8 cellular contexts compared by ENCODE assay signal in the genomic region with DNA sequence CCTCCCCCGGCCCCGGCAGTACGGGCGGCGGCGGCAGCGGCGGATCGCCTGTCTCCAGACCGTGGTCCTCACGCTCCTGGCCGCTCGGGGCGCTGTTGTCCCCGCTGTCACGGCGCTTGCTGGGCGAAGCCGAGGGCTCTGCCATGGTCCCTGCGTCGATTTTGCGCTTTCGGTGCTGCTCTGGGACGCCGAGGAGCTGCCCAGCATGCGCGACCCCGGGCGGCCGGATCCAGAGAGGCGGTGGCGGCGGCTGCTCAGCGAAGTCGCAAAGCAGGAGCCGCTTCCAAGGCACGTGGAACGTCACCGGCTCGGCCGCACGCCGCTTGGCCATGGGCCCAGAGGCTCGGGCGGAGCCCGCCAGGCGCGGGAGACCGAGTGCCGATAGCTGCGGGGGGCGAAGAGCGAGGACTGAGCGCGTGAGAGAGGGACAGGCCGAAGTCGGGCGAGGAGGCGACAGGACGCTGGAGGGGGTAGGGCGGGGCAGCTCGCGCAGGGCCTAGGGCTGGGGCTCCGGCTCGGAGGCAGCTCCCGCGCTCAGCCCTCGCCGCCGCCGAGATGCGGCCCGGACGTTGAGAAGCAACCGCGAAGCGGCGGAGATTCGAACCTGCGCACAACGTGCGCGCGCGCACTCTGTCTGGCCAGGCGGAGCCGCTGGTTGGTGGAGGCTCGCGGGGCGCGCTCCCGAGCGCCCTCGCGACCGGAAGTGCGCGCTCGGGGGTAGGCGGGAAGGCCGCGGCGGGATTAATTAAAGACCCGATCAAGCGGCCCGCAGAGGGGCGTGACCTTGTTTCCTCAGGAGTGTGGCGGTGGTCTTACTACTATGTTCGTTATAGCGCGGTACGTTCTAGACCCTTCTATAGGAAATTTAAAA. TPM values are rescaled to one million over a fixed set of nuclear protein-coding genes. Genes with fewer than 3 reads are reported as not detected.
DNase-seq lines count a peak whose midpoint lies in the region; ATAC-seq and TF ChIP-seq lines count a peak whose summit lies in the region.

A gene with protein sequence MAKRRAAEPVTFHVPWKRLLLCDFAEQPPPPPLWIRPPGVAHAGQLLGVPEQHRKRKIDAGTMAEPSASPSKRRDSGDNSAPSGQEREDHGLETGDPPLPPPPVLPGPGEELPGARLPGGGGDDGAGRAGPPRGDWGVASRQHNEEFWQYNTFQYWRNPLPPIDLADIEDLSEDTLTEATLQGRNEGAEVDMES (minus strand): TSS at position 632 of the 871 bp plus-strand sequence. CDS start 301 bp downstream, at position 331.

- no peaks in the 10 kb centered on the region for H3K36me3 ChIP-seq in CD8-positive, alpha-beta memory T cell (ENCODE audit: insufficient read depth, low read length)
- no peaks in the 10 kb centered on the region for H3K36me3 ChIP-seq in lower lobe of right lung

- peaks cover 0 to 3% of the 10 kb centered on the region in 2 donors for H3K27me3 Mint-ChIP-seq in CD8-positive, alpha-beta memory T cell

- peak within 1 kb of the TSS; percentile 94 for H3K4me3 ChIP-seq in CD8-positive, alpha-beta memory T cell (ENCODE audit: low read length)
- H3K4me3 ChIP-seq in dorsolateral prefrontal cortex (peak within 1 kb of the TSS; percentile 58 to 95 (median 88)), lower lobe of right lung (peak within 1 kb of the TSS; percentile 89)

- peak; percentile 83 to 93 (median 85) for DNase-seq in CD8-positive, alpha-beta memory T cell
- DNase-seq in HK-2 (ENCODE audit: unreplicated experiment) (peak; percentile 60), NCI-H82 (lab: John Stamatoyannopoulos, UW) (peak; percentile 90), dorsolateral prefrontal cortex (peak; percentile 78 to 94 (median 87)), lower lobe of right lung (peak; percentile 95)
- DNase-seq in activated CD4-positive, alpha-beta T cell treated with anti-CD3 and anti-CD28 coated beads, Interleukin-2, amount 50 U/mL, for 48 hours = peak; percentile 92 to 93
- peak; percentile 82 to 88 (median 83) for DNase-seq in stimulated activated CD4-positive, alpha-beta T cell treated with anti-CD3 and anti-CD28 coated beads, TNF-alpha, amount 100 ng/mL, for 24 hours (ENCODE audit: low read depth in 3 of 3)

- H3K27me3 ChIP-seq in CD8-positive, alpha-beta memory T cell (ENCODE audit: insufficient read depth, low read length, poor library complexity, severe bottlenecking) = no peaks in the 10 kb centered on the region
- H3K27me3 ChIP-seq in dorsolateral prefrontal cortex = no peaks in the 10 kb centered on the region
- no peaks in the 10 kb centered on the region for H3K27me3 ChIP-seq in lower lobe of right lung (ENCODE audit: low read depth)

- POLR2A ChIA-PET in CD8-positive, alpha-beta memory T cell (lab: Charles Lee) = interaction anchor here (0.6 to 3.3 kb wide), 7 partner anchors 9 to 1441 kb away, joined by 3 to 35 read pairs (median 8); partner anchors contain the start of genes CARNMT1, NMRK1 and OSTF1

- H3K4me1 ChIP-seq in CD8-positive, alpha-beta memory T cell (ENCODE audit: insufficient read depth, low read length) = peaks cover 6% of the 10 kb centered on the region
- peaks cover 6% of the 10 kb centered on the region for H3K4me1 ChIP-seq in lower lobe of right lung

- peaks cover 15 to 24% (median 23%) of the 10 kb centered on the region in 3 donors for H3K4me1 Mint-ChIP-seq in CD8-positive, alpha-beta memory T cell

- peaks cover 0 to 11% (median 3%) of the 10 kb centered on the region in 3 donors for H3K36me3 Mint-ChIP-seq in CD8-positive, alpha-beta memory T cell

- TF ChIP-seq CTCF in dorsolateral prefrontal cortex (IDR thresholded peaks at IDR 0.05 in 54 of 56, conservative IDR thresholded peaks at IDR 0.05 in 2 of 56; ENCODE audit: low read depth in 1 of 56, partially characterized antibody in 56 of 56) = peak in 55 of 56 donors; percentile 24 to 86 (median 68)
- peak; percentile 77 for TF ChIP-seq CTCF in lower lobe of right lung (IDR thresholded peaks at IDR 0.05)

- ATAC-seq in GM19455 (IDR thresholded peaks at IDR 0.05; ENCODE audit: unreplicated experiment) (peak; percentile 95), lower lobe of right lung (peak; percentile 99)

- no peaks in the 10 kb centered on the region for H3K9me3 Mint-ChIP-seq in CD8-positive, alpha-beta memory T cell

- H3K9me3 ChIP-seq in CD8-positive, alpha-beta memory T cell (ENCODE audit: low read length) = no peaks in the 10 kb centered on the region
- H3K9me3 ChIP-seq in lower lobe of right lung = no peaks in the 10 kb centered on the region

- intact Hi-C loops in dorsolateral prefrontal cortex (cut with DNase I) = loop anchor here (1.0 to 10.0 kb wide), 6 partner anchors 50 to 176 kb away; partner anchors contain the start of genes NMRK1 (in 2 of the 2), OSTF1 (in 2 of the 2) and CARNMT1 (in 1 of the 2)
- intact Hi-C loops in lower lobe of right lung (cut with DNase I) = no loop called here

- CTCF ChIA-PET in CD8-positive, alpha-beta memory T cell (lab: Charles Lee) = interaction anchor here (0.7 to 4.9 kb wide), 33 partner anchors 10 to 1441 kb away, joined by 3 to 47 read pairs (median 4); partner anchors contain the start of genes CARNMT1, NMRK1, OSTF1 and RFK

- peak within 1 kb of the TSS; percentile 77 to 98 (median 97) for H3K27ac Mint-ChIP-seq in CD8-positive, alpha-beta memory T cell

- peak within 1 kb of the TSS; percentile 92 to 99 (median 99) for H3K4me3 Mint-ChIP-seq in CD8-positive, alpha-beta memory T cell

- H3K27ac ChIP-seq in CD8-positive, alpha-beta memory T cell (ENCODE audit: low read depth, low read length) = peak within 1 kb of the TSS; percentile 87
- H3K27ac ChIP-seq in dorsolateral prefrontal cortex (peak within 1 kb of the TSS; percentile 75 to 99 (median 96)), lower lobe of right lung (peak within 1 kb of the TSS; percentile 96)

RNA-seq across cellular contexts. Expression of the gene that starts here (rescaled TPM):
- 10 to 100 TPM; 21.4 to 22.0 TPM for total RNA-seq in CD8-positive, alpha-beta memory T cell
- 4.0 TPM for polyA plus RNA-seq in CD8-positive, alpha-beta memory T cell
- 10 to 100 TPM in 22 of 120 experiments, 1 to 10 TPM in 98; 5.0 to 13.6 (median 8.0) TPM for total RNA-seq in dorsolateral prefrontal cortex
- 4.0 TPM for total RNA-seq in lower lobe of right lung

Comparison
In these comparisons a context has a peak if more than half of its experiments do, and no peak if none do; other contexts are left out.
1. Peak in every context shown above with its lines: DNase-seq, ATAC-seq, H3K4me3 ChIP-seq and H3K27ac ChIP-seq.